In genomic region chr15:86870846-86871245, GRCh38 we compare ENCODE assay signal across 3 cellular contexts.
"Had no signal": no experiment of that assay in that cellular context is flagged by ENCODE, and none has a peak within 500 bp of the region (broad histone marks: within the 10 kb centered on the region; RNA-seq: fewer than 3 reads in every experiment).

No MANE protein-coding gene starts in this region.

- DNase-seq: GDM1, GF-D8 had no signal

- ATAC-seq: GM12878 had no signal

- H3K4me3 ChIP-seq: GM12878 had no signal
